Comparison of ENCODE assay signal across 2 cellular contexts in genomic region chr15:41603411-41603935, GRCh38.
TF ChIP-seq lines count a peak whose summit lies in the region.

No MANE protein-coding gene starts in this region.

TF ChIP-seq in SK-N-SH, 30 proteins besides CTCF, POLR2A, EP300 and RAD21:
- TF ChIP-seq TCF12 (IDR thresholded peaks at IDR 0.05): no peak
- no peak for TF ChIP-seq ELF1 (IDR thresholded peaks at IDR 0.05)
- no peak for TF ChIP-seq NRF1 (IDR thresholded peaks at IDR 0.05; ENCODE audit: low read depth, low read length)
- TF ChIP-seq SIN3A (IDR thresholded peaks at IDR 0.05; ENCODE audit: borderline replicate concordance, low read depth, low read length): no peak
- TF ChIP-seq FOXJ3 (CRISPR knock-in tag; IDR thresholded peaks at IDR 0.05): no peak
- no peak for TF ChIP-seq TEAD4 (IDR thresholded peaks at IDR 0.05; ENCODE audit: borderline replicate concordance, insufficient read depth)
TF ChIP-seq in SK-N-SH: peak in this region for 0.

TF ChIP-seq in SK-N-SH treated with all-trans-retinoic acid at 6 μM for 48 hours, 23 proteins besides CTCF, POLR2A, EP300 and RAD21:
- TF ChIP-seq ZC3H10 (CRISPR knock-in tag; IDR thresholded peaks at IDR 0.05): no peak
- TF ChIP-seq, protein P1, sequence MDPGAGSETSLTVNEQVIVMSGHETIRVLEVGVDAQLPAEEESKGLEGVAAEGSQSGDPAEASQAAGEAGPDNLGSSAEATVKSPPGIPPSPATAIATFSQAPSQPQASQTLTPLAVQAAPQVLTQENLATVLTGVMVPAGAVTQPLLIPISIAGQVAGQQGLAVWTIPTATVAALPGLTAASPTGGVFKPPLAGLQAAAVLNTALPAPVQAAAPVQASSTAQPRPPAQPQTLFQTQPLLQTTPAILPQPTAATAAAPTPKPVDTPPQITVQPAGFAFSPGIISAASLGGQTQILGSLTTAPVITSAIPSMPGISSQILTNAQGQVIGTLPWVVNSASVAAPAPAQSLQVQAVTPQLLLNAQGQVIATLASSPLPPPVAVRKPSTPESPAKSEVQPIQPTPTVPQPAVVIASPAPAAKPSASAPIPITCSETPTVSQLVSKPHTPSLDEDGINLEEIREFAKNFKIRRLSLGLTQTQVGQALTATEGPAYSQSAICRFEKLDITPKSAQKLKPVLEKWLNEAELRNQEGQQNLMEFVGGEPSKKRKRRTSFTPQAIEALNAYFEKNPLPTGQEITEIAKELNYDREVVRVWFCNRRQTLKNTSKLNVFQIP (CRISPR knock-in tag; IDR thresholded peaks at IDR 0.05; ENCODE audit: borderline replicate concordance, low read depth): no peak
- TF ChIP-seq GLIS3 (CRISPR knock-in tag; IDR thresholded peaks at IDR 0.05): no peak
